Comparison of ENCODE assay signal across 1 cellular context in the genomic region with DNA sequence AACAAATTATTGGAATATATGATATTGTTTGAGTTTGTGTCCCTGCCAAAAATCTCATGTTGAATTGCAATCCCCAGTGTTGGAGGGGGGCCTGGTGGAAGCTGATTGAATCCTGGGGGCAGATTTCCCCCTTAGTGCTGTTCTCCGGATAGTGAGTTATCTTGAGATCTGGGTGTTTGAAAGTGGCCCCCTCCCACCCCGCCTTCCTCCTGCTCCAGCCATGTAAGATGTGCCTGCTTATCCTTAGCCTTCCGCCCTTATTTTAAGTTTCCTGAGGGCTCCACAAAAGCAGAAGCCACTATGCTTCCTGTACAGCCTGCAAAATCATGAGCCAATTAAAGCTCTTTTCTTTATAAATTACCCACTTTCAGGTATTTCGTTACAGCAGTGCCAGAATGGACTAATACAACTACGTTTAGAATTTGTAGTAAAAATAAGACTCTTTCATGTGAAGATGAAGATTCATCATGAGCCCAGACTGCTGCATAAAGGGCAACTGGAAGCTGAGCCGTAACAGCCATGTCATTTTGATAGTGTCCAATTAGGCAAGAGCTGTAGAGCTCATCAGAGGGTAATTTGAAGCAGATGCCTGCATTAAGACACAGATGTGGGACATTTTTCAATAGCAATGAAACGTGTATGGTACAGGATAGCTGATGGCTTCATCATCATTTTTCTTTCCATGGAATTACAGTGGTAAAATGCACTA.
TF ChIP-seq lines count a peak whose summit lies in the region.

No MANE protein-coding gene starts in this region.

TF ChIP-seq in GM23338, 12 proteins besides CTCF, POLR2A, EP300 and RAD21 (continued from another document):
- TF ChIP-seq REST (IDR thresholded peaks at IDR 0.05; ENCODE audit: unreplicated experiment), result no peak
- TF ChIP-seq, protein P1, sequence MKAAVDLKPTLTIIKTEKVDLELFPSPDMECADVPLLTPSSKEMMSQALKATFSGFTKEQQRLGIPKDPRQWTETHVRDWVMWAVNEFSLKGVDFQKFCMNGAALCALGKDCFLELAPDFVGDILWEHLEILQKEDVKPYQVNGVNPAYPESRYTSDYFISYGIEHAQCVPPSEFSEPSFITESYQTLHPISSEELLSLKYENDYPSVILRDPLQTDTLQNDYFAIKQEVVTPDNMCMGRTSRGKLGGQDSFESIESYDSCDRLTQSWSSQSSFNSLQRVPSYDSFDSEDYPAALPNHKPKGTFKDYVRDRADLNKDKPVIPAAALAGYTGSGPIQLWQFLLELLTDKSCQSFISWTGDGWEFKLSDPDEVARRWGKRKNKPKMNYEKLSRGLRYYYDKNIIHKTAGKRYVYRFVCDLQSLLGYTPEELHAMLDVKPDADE (IDR thresholded peaks at IDR 0.05), result no peak
- TF ChIP-seq CREB1 (CRISPR knock-in tag; IDR thresholded peaks at IDR 0.05; ENCODE audit: low read depth), result no peak
- no peak for TF ChIP-seq NANOG (IDR thresholded peaks at IDR 0.05; ENCODE audit: borderline replicate concordance)
- no peak for TF ChIP-seq POLR2AphosphoS5 (IDR thresholded peaks at IDR 0.05; ENCODE audit: low read depth)
- TF ChIP-seq STAT1 (IDR thresholded peaks at IDR 0.05; ENCODE audit: unreplicated experiment), result no peak
- TF ChIP-seq ZNF114 (CRISPR knock-in tag; IDR thresholded peaks at IDR 0.05), result no peak
TF ChIP-seq in GM23338: peak in this region for 0.
